ENCODE assay signal across 21 cellular contexts in genomic region chr21:41681336-41681801, GRCh38.
DNase-seq lines count a peak whose midpoint lies in the region; ATAC-seq, FAIRE-seq and TF ChIP-seq lines count a peak whose summit lies in the region.
"Had no signal": no experiment of that assay in that cellular context is flagged by ENCODE, and none has a peak within 500 bp of the region (broad histone marks: within the 10 kb centered on the region; RNA-seq: fewer than 3 reads in every experiment).

No MANE protein-coding gene starts in this region.

- POLR2A ChIA-PET in A549 (lab: Yijun Ruan, JAX) (no interaction called here), PC-9 (lab: Charles Lee; ENCODE audit: unreplicated experiment) (interaction anchor here (0.6 to 0.7 kb wide), 2 partner anchors 39 to 50 kb away, joined by 3 to 4 read pairs; no protein-coding TSS in a partner anchor)

- no peak overlapping the region; the same call in 2 of the 3 replicates for H3K4me2 ChIP-seq in A549
- peak overlapping the region; percentile 95 for H3K4me2 ChIP-seq in PC-9

- DNase-seq in A549 (ENCODE audit: low read depth in 1 of 2, low spot score in 1 of 2): no peak
- peak; percentile 73 to 90 for DNase-seq in PC-9
- peak; percentile 93 for DNase-seq in prostate gland (ENCODE audit: low spot score)
- no peak for DNase-seq in 8988T
- no peak for DNase-seq in GM20000 (ENCODE audit: low spot score)
- DNase-seq: activated CD4-positive, CD25-positive, alpha-beta regulatory T cell; activated CD8-positive, alpha-beta T cell treated with anti-CD3 and anti-CD28 coated beads, Interleukin-2, amount 10 ng/mL, durations not matched to agents 7 days and 5 days; CD4-positive, alpha-beta memory T cell; dorsolateral prefrontal cortex; heart right ventricle; NCI-H1092; NCI-H524; psoas muscle; stimulated activated CD4-positive, alpha-beta T cell treated with anti-CD3 and anti-CD28 coated beads, Interleukin-12 subunit alpha, Interleukin-12 subunit beta, amount 100 ng/mL, for 4 hours had no signal

- WGBS in A549 (ENCODE audit: missing lambda C conversion rate): 80% methylated on average over 16 of the region's 21 CpGs
- 35% methylated on average over 21 of the region's 21 CpGs for WGBS in prostate gland

- no TSS peak for BruUV-seq in PC-9 (replicated peaks; lab: Mats Ljungman, UMichigan)

- peaks cover 30% of the 10 kb centered on the region for H3K79me2 ChIP-seq in PC-9 (ENCODE audit: low read depth)

- peak overlapping the region; percentile 98 for H3K27ac ChIP-seq in A549
- H3K27ac ChIP-seq in PC-9: peak overlapping the region; percentile 99
- H3K27ac ChIP-seq in prostate gland: peak overlapping the region; percentile 97
- H3K27ac ChIP-seq: heart right ventricle, psoas muscle, thoracic aorta had no signal

- no peaks in the 10 kb centered on the region for H3K9me2 ChIP-seq in PC-9 (ENCODE audit: insufficient read depth)

- no peak for TF ChIP-seq RAD21 in A549 (conservative IDR thresholded peaks at IDR 0.05 in 1 of 2, IDR thresholded peaks at IDR 0.05 in 1 of 2)

- no peak for TF ChIP-seq EP300 in A549 (IDR thresholded peaks at IDR 0.05)

- CTCF ChIA-PET in A549 (lab: Yijun Ruan, JAX) (interaction anchor here (0.8 to 2.0 kb wide), 3 partner anchors 16 to 88 kb away, joined by 3 to 8 read pairs (median 3); no protein-coding TSS in a partner anchor), PC-9 (lab: Charles Lee) (no interaction called here)

- H3K9me3 ChIP-seq in A549 (no peaks in the 10 kb centered on the region), PC-9 (ENCODE audit: insufficient read depth, low read depth) (no peaks in the 10 kb centered on the region), prostate gland (no peaks in the 10 kb centered on the region)
- H3K9me3 ChIP-seq: heart right ventricle, psoas muscle, thoracic aorta had no signal

- H3K36me3 ChIP-seq in PC-9 (ENCODE audit: low read depth) (no peaks in the 10 kb centered on the region), prostate gland (no peaks in the 10 kb centered on the region)
- H3K36me3 ChIP-seq: heart right ventricle, thoracic aorta had no signal

- TF ChIP-seq CTCF in A549 (IDR thresholded peaks at IDR 0.05) (no peak), PC-9 (conservative IDR thresholded peaks at IDR 0.05) (no peak), prostate gland (IDR thresholded peaks at IDR 0.05) (no peak), GM20000 (IDR thresholded peaks at IDR 0.05; ENCODE audit: extremely low read depth, missing control alignments) (no peak)

- no peaks in the 10 kb centered on the region for H4K20me1 ChIP-seq in PC-9 (ENCODE audit: insufficient read depth)

- TF ChIP-seq POLR2A in A549 (IDR thresholded peaks at IDR 0.05; ENCODE audit: low read length) (no peak), prostate gland (IDR thresholded peaks at IDR 0.05) (no peak)

- peaks cover 89% of the 10 kb centered on the region for H3F3A ChIP-seq in PC-9 (ENCODE audit: insufficient read depth, low read depth)

- no peak for FAIRE-seq in A549 (lab: Jason Lieb, UNC)
- FAIRE-seq: GM18507 had no signal

- H3K4me3 ChIP-seq in A549 (no peak overlapping the region), PC-9 (peak overlapping the region; percentile 73), prostate gland (no peak overlapping the region)
- H3K4me3 ChIP-seq: heart right ventricle, K562, psoas muscle, thoracic aorta had no signal

- no peak overlapping the region for H2AFZ ChIP-seq in PC-9

- ATAC-seq in A549 (no peak), esophagus mucosa (peak; percentile 48), GM18520 (IDR thresholded peaks at IDR 0.05; ENCODE audit: unreplicated experiment) (no peak), HG03521 (IDR thresholded peaks at IDR 0.05; ENCODE audit: unreplicated experiment) (no peak)
- ATAC-seq: activated CD8-positive, alpha-beta T cell treated with anti-CD3 and anti-CD28 coated beads, Interleukin-2, amount 10 ng/mL, durations not matched to agents 7 days and 5 days; HCT116; heart right ventricle; K562; psoas muscle had no signal

- H3K4me1 ChIP-seq in A549 (peaks cover 77% of the 10 kb centered on the region), PC-9 (replicated peaks; ENCODE audit: insufficient read depth) (peaks cover 75% of the 10 kb centered on the region), prostate gland (replicated peaks) (peaks cover 39% of the 10 kb centered on the region)
- H3K4me1 ChIP-seq: psoas muscle had no signal

- H3K27me3 ChIP-seq in PC-9 (ENCODE audit: insufficient read depth, low read depth) (no peaks in the 10 kb centered on the region), prostate gland (replicated peaks; ENCODE audit: insufficient read depth) (no peaks in the 10 kb centered on the region)

- intact Hi-C loops in PC-9 (cut with micrococcal nuclease; ENCODE audit: unreplicated experiment) (loop anchor here (1.0 to 5.0 kb wide), 2 partner anchors 46 to 771 kb away; no protein-coding TSS in a partner anchor), prostate gland (cut with DNase I) (no loop called here)

TF ChIP-seq in A549, 52 proteins besides CTCF, POLR2A, EP300 and RAD21:
- TF ChIP-seq HEYL (CRISPR knock-in tag; IDR thresholded peaks at IDR 0.05) (no peak), RNF2 (IDR thresholded peaks at IDR 0.05; ENCODE audit: borderline replicate concordance, low read depth) (no peak)
TF ChIP-seq in A549: peak in this region for 0.

Comparison
In these comparisons a context has a peak if more than half of its experiments do, and no peak if none do; other contexts are left out.
1. DNase-seq: peak in PC-9 (2 of 2) and prostate gland (single experiment); none in A549 (0 of 2), 8988T (single experiment) and GM20000 (single experiment).
2. Peak in every context shown above with its lines, with median percentiles within 50 percentile points of each other: H3K27ac ChIP-seq.